In genomic region chr4:105623099-105623498, GRCh38 we compare ENCODE assay signal across 19 cellular contexts.
DNase-seq lines count a peak whose midpoint lies in the region; ATAC-seq, FAIRE-seq and TF ChIP-seq lines count a peak whose summit lies in the region.
"Had no signal": no experiment of that assay in that cellular context is flagged by ENCODE, and none has a peak within 500 bp of the region (broad histone marks: within the 10 kb centered on the region; RNA-seq: fewer than 3 reads in every experiment).

No MANE protein-coding gene starts in this region.

- H3K27ac Mint-ChIP-seq in astrocyte (ENCODE audit: unreplicated experiment) = no peak overlapping the region
- H3K27ac Mint-ChIP-seq: B cell; CD4-positive, CD25-positive, alpha-beta regulatory T cell; CD8-positive, alpha-beta T cell; HFFc6 had no signal

- H3K27me3 ChIP-seq in right atrium auricular region (no peaks in the 10 kb centered on the region), astrocyte (ENCODE audit: insufficient read depth, low read length) (no peaks in the 10 kb centered on the region), keratinocyte (ENCODE audit: control insufficient read depth, extremely low read depth, insufficient read depth, low read length) (no peaks in the 10 kb centered on the region)
- H3K27me3 ChIP-seq: BLaER1 had no signal

- H3K4me2 ChIP-seq in astrocyte (ENCODE audit: low read length) (peak overlapping the region; percentile 59), keratinocyte (ENCODE audit: control insufficient read depth, extremely low read depth, insufficient read depth, low read depth, low read length) (no peak overlapping the region)
- H3K4me2 ChIP-seq: BLaER1 had no signal

- no peaks in the 10 kb centered on the region for H3K36me3 Mint-ChIP-seq in astrocyte (ENCODE audit: low read depth, unreplicated experiment)
- H3K36me3 Mint-ChIP-seq: CD4-positive, CD25-positive, alpha-beta regulatory T cell; CD8-positive, alpha-beta T cell had no signal

- ATAC-seq in Right ventricle myocardium superior (ENCODE audit: poor library complexity) (peak; percentile 59), HG02938 (IDR thresholded peaks at IDR 0.05; ENCODE audit: unreplicated experiment) (no peak)
- ATAC-seq: CD8-positive, alpha-beta T cell had no signal

- dilution Hi-C loops in keratinocyte (cut with MboI; ENCODE audit: extremely low pct_ligation_motif_present, low sequenced_read_pairs) = no loop called here

- FAIRE-seq in astrocyte (lab: Jason Lieb, UNC) (no peak), keratinocyte (lab: Jason Lieb, UNC) (peak; percentile 32)
- FAIRE-seq: G401.6, H54 had no signal

- H3K27me3 Mint-ChIP-seq in astrocyte (ENCODE audit: low read depth, unreplicated experiment) = peaks cover 3% of the 10 kb centered on the region

- no peak overlapping the region for H2AFZ ChIP-seq in astrocyte (ENCODE audit: low read depth, low read length)
- no peak overlapping the region for H2AFZ ChIP-seq in keratinocyte (ENCODE audit: control insufficient read depth, low read length)

- H3K9me3 ChIP-seq in right atrium auricular region (no peaks in the 10 kb centered on the region), astrocyte (ENCODE audit: insufficient read depth, low read depth, low read length) (no peaks in the 10 kb centered on the region), keratinocyte (ENCODE audit: control insufficient read depth, low read depth, low read length) (no peaks in the 10 kb centered on the region)
- H3K9me3 ChIP-seq: BLaER1, Caco-2, HAP-1 had no signal

- no peak for DNase-seq in Right ventricle myocardium superior
- DNase-seq in right atrium auricular region (ENCODE audit: low spot score) = no peak
- no peak for DNase-seq in astrocyte (ENCODE audit: low read depth)
- DNase-seq in keratinocyte (ENCODE audit: low read depth, low spot score) = no peak
- DNase-seq in nucleus accumbens (lab: John Stamatoyannopoulos, UW) = no peak
- DNase-seq: Caco-2; CD4-positive, CD25-positive, alpha-beta regulatory T cell; CD8-positive, alpha-beta T cell; DMS153; DND-41; GOT3; HFFc6 had no signal

- H4K20me1 ChIP-seq in astrocyte (ENCODE audit: insufficient read depth, low read length) (no peaks in the 10 kb centered on the region), keratinocyte (ENCODE audit: control insufficient read depth, extremely low read depth, insufficient read depth, low read length) (no peaks in the 10 kb centered on the region)
- H4K20me1 ChIP-seq: BLaER1 had no signal

- no peak for TF ChIP-seq CTCF in right atrium auricular region (IDR thresholded peaks at IDR 0.05)
- TF ChIP-seq CTCF in astrocyte (IDR thresholded peaks at IDR 0.05; ENCODE audit: insufficient read depth, low read depth, low read length) = no peak
- no peak for TF ChIP-seq CTCF in keratinocyte (optimal IDR thresholded peaks at IDR 0.05 in 1 of 3, IDR thresholded peaks at IDR 0.05 in 1 of 3, conservative IDR thresholded peaks at IDR 0.05 in 1 of 3; ENCODE audit: extremely low read depth in 1 of 3, insufficient read depth in 2 of 3, low read length in 3 of 3)

- intact Hi-C loops in Right ventricle myocardium superior (cut with DNase I) = no loop called here

- peaks cover 9% of the 10 kb centered on the region for H3K4me1 Mint-ChIP-seq in astrocyte (ENCODE audit: low read depth, unreplicated experiment)
- H3K4me1 Mint-ChIP-seq: B cell; CD4-positive, CD25-positive, alpha-beta regulatory T cell had no signal

- no peak overlapping the region for H3K27ac ChIP-seq in right atrium auricular region
- no peak overlapping the region for H3K27ac ChIP-seq in astrocyte (ENCODE audit: low read depth, low read length)
- no peak overlapping the region for H3K27ac ChIP-seq in keratinocyte (ENCODE audit: control insufficient read depth, insufficient read depth, low read length)
- H3K27ac ChIP-seq: BLaER1, C4-2B had no signal

- no peak overlapping the region for H3K4me3 Mint-ChIP-seq in astrocyte (ENCODE audit: unreplicated experiment)
- H3K4me3 Mint-ChIP-seq: B cell; CD4-positive, CD25-positive, alpha-beta regulatory T cell; CD8-positive, alpha-beta T cell; HFFc6 had no signal

- H3K9me3 Mint-ChIP-seq in astrocyte (ENCODE audit: unreplicated experiment) = no peaks in the 10 kb centered on the region
- H3K9me3 Mint-ChIP-seq: CD8-positive, alpha-beta T cell had no signal

- H3K79me2 ChIP-seq in astrocyte (ENCODE audit: insufficient read depth, low read length) = no peaks in the 10 kb centered on the region
- no peaks in the 10 kb centered on the region for H3K79me2 ChIP-seq in keratinocyte (ENCODE audit: control insufficient read depth, insufficient read depth, low read length)

- H3K4me1 ChIP-seq in right atrium auricular region (peaks cover 0 to 13% of the 10 kb centered on the region in 2 donors), astrocyte (ENCODE audit: insufficient read depth, low read length) (peaks cover 25% of the 10 kb centered on the region), keratinocyte (ENCODE audit: control insufficient read depth, extremely low read depth, insufficient read depth, low read length) (peaks cover 6% of the 10 kb centered on the region)
- H3K4me1 ChIP-seq: Caco-2, HAP-1 had no signal

- no peaks in the 10 kb centered on the region for H3K9me1 ChIP-seq in keratinocyte (ENCODE audit: control insufficient read depth, extremely low read depth, insufficient read depth, low read length)

- H3K4me3 ChIP-seq in right atrium auricular region = no peak overlapping the region
- no peak overlapping the region for H3K4me3 ChIP-seq in astrocyte (ENCODE audit: insufficient read depth, low read depth, low read length)
- no peak overlapping the region for H3K4me3 ChIP-seq in keratinocyte (ENCODE audit: control insufficient read depth in 2 of 3, extremely low read depth in 1 of 3, insufficient read depth in 2 of 3, low read depth in 1 of 3, low read length in 3 of 3)
- H3K4me3 ChIP-seq: BLaER1, HAP-1 had no signal

- no peaks in the 10 kb centered on the region for H3K36me3 ChIP-seq in right atrium auricular region
- no peaks in the 10 kb centered on the region for H3K36me3 ChIP-seq in astrocyte (ENCODE audit: insufficient read depth, low read length)
- no peaks in the 10 kb centered on the region for H3K36me3 ChIP-seq in keratinocyte (ENCODE audit: control insufficient read depth in 2 of 2, extremely low read depth in 1 of 2, insufficient read depth in 2 of 2, low read length in 2 of 2)
- H3K36me3 ChIP-seq: BLaER1, HAP-1 had no signal

- H3K9ac ChIP-seq in astrocyte (ENCODE audit: low read length) (no peak overlapping the region), keratinocyte (ENCODE audit: control insufficient read depth, extremely low read depth, insufficient read depth, low read length) (no peak overlapping the region)
- H3K9ac ChIP-seq: BLaER1 had no signal
